1 cellular context compared by ENCODE assay signal in genomic region chr6:166341915-166342292, GRCh38.
TF ChIP-seq lines count a peak whose summit lies in the region.

No MANE protein-coding gene starts in this region.

TF ChIP-seq in GM12878, 131 proteins besides CTCF, POLR2A, EP300 and RAD21 (continued from another document):
- TF ChIP-seq ZBTB11 (CRISPR knock-in tag; IDR thresholded peaks at IDR 0.05) (no peak), STAT3 (IDR thresholded peaks at IDR 0.05; ENCODE audit: low read depth, low read length) (no peak), CREB1 (IDR thresholded peaks at IDR 0.05; ENCODE audit: low read depth) (no peak), SREBF1 (IDR thresholded peaks at IDR 0.05; ENCODE audit: low read length) (no peak), NFXL1 (IDR thresholded peaks at IDR 0.05; ENCODE audit: borderline replicate concordance) (no peak), NFIC (IDR thresholded peaks at IDR 0.05; ENCODE audit: low read depth, low read length) (0 out of 2 replicates have a peak, but pooled peaks have one; percentile 30), NR2C2 (IDR thresholded peaks at IDR 0.05; ENCODE audit: borderline replicate concordance, control insufficient read depth, insufficient read length, low read depth) (no peak), YY1 (IDR thresholded peaks at IDR 0.05; ENCODE audit: low read depth, low read length) (no peak), IKZF2 (IDR thresholded peaks at IDR 0.05) (no peak)
TF ChIP-seq in GM12878: peak in this region for 2.
